1 cellular context compared by ENCODE assay signal in genomic region chr12:124898200-124898950, GRCh38.
A peak's percentile ranks its signal among the peaks of the same experiment; 100 is the strongest.
TF ChIP-seq lines count a peak whose summit lies in the region.

No MANE protein-coding gene starts in this region.

TF ChIP-seq in K562, 482 proteins besides CTCF, POLR2A, EP300 and RAD21 (continued from another document):
- TF ChIP-seq ZFP91 (CRISPR knock-in tag; IDR thresholded peaks at IDR 0.05), result no peak
- TF ChIP-seq XRCC5 (IDR thresholded peaks at IDR 0.05; ENCODE audit: low read depth, low read length), result no peak
- peak; percentile 44 for TF ChIP-seq CTCFL (IDR thresholded peaks at IDR 0.05; ENCODE audit: borderline replicate concordance, insufficient read depth, low read depth, low read length, poor library complexity, severe bottlenecking)
- no peak for TF ChIP-seq PREB (CRISPR knock-in tag; IDR thresholded peaks at IDR 0.05)
